21 cellular contexts compared by ENCODE assay signal in genomic region chr2:43207553-43208300, GRCh38. TPM values are rescaled to one million over a fixed set of nuclear protein-coding genes. Genes with fewer than 3 reads are reported as not detected.
DNase-seq lines count a peak whose midpoint lies in the region; ATAC-seq and TF ChIP-seq lines count a peak whose summit lies in the region.
"Had no signal": no experiment of that assay in that cellular context is flagged by ENCODE, and none has a peak within 500 bp of the region (broad histone marks: within the 10 kb centered on the region; RNA-seq: fewer than 3 reads in every experiment).

No MANE protein-coding gene starts in this region.

- in situ Hi-C loops in GM13977 (cut with MboI; ENCODE audit: low pct_unique_long_range_greater_than_20kb, low sequenced_read_pairs, unreplicated experiment): no loop called here

- H3K36me3 Mint-ChIP-seq in activated T-helper 17 cell treated with anti-CD3 and anti-CD28 coated beads, Interleukin-2, amount 50 U/mL, for 72 hours (ENCODE audit: low read depth): no peaks in the 10 kb centered on the region
- H3K36me3 Mint-ChIP-seq in T-cell: no peaks in the 10 kb centered on the region

- TF ChIP-seq CTCF in GM12874 (IDR thresholded peaks at IDR 0.05; ENCODE audit: insufficient read depth, low read depth, low read length) (0 out of 2 replicates have a peak, but pooled peaks have one; percentile 7), suprapubic skin (IDR thresholded peaks at IDR 0.05) (no peak), GM13977 (IDR thresholded peaks at IDR 0.05; ENCODE audit: extremely low read depth, insufficient read depth, missing control alignments) (no peak)

- H4K20me1 ChIP-seq in BLaER1 treated with 17β-estradiol and CSF1 and Interleukin-3, amounts not matched to agents 10 nM and 100 nM: no peaks in the 10 kb centered on the region; a peak in 1 of 22 replicates

- peak overlapping the region in 10 of 11 experiments; percentile 2 to 100 (median 72); a peak in 16 of 22 replicates for H3K27ac ChIP-seq in BLaER1 treated with 17β-estradiol and CSF1 and Interleukin-3, amounts not matched to agents 10 nM and 100 nM
- no peak overlapping the region for H3K27ac ChIP-seq in suprapubic skin
- H3K27ac ChIP-seq: coronary artery, gastroesophageal sphincter, psoas muscle, tibial nerve had no signal

- 80% methylated on average over 7 of the region's 9 CpGs for WGBS in suprapubic skin

- CTCF ChIA-PET in T-cell (lab: Charles Lee): no interaction called here

- H3K4me2 ChIP-seq in BLaER1 treated with 17β-estradiol and CSF1 and Interleukin-3, amounts not matched to agents 10 nM and 100 nM: peak overlapping the region in 10 of 11 experiments; percentile 82 to 96 (median 91); a peak in 18 of 22 replicates

- peaks cover 50 to 98% (median 95%) of the 10 kb centered on the region in 10 experiments for H3K4me1 ChIP-seq in BLaER1 treated with 17β-estradiol and CSF1 and Interleukin-3, amounts not matched to agents 10 nM and 100 nM
- H3K4me1 ChIP-seq in suprapubic skin: peaks cover 24% of the 10 kb centered on the region
- H3K4me1 ChIP-seq: psoas muscle had no signal

- DNase-seq in left lobe of liver (ENCODE audit: low spot score) (no peak), cortex of kidney (lab: John Stamatoyannopoulos, UW) (no peak), T-cell (no peak), suprapubic skin (ENCODE audit: low spot score in 2 of 2) (no peak), GM13977 (ENCODE audit: low spot score) (no peak)
- DNase-seq: activated CD4-positive, alpha-beta T cell treated with anti-CD3 and anti-CD28 coated beads for 1 hour; activated naive CD4-positive, alpha-beta T cell treated with Interleukin-2 at 50 U/mL for 16 hours; DMS153; naive thymus-derived CD4-positive, alpha-beta T cell; NCI-H1436 treated with DMSO at 0.1 percent for 48 hours; NCI-H2227 treated with DMSO at 0.1 percent for 48 hours; psoas muscle; stimulated activated naive CD4-positive, alpha-beta T cell had no signal

- no peak for TF ChIP-seq POLR2A in suprapubic skin (IDR thresholded peaks at IDR 0.05)

- H3K27ac Mint-ChIP-seq in activated T-helper 17 cell treated with anti-CD3 and anti-CD28 coated beads, Interleukin-2, amount 50 U/mL, for 72 hours: peak overlapping the region; percentile 29
- H3K27ac Mint-ChIP-seq in T-cell: peak overlapping the region in 1 of 2 donors; percentile 55

- H3K4me1 Mint-ChIP-seq in activated T-helper 17 cell treated with anti-CD3 and anti-CD28 coated beads, Interleukin-2, amount 50 U/mL, for 72 hours: peaks cover 5% of the 10 kb centered on the region
- H3K4me1 Mint-ChIP-seq in T-cell: peaks cover 36 to 65% (median 42%) of the 10 kb centered on the region in 3 donors

- peak; percentile 56 for ATAC-seq in activated T-helper 17 cell treated with anti-CD3 and anti-CD28 coated beads, Interleukin-2, amount 50 U/mL, for 72 hours (replicated peaks)
- ATAC-seq in left lobe of liver (peak; percentile 7), T-cell (replicated peaks in 1 of 4) (no peak)
- ATAC-seq: gastroesophageal sphincter; naive thymus-derived CD4-positive, alpha-beta T cell; psoas muscle; Right ventricle myocardium inferior had no signal

- POLR2A ChIA-PET in T-cell (lab: Charles Lee): no interaction called here

- TF ChIP-seq EP300 in suprapubic skin (IDR thresholded peaks at IDR 0.05): no peak

- no peaks in the 10 kb centered on the region for H3K27me3 Mint-ChIP-seq in activated T-helper 17 cell treated with anti-CD3 and anti-CD28 coated beads, Interleukin-2, amount 50 U/mL, for 72 hours
- H3K27me3 Mint-ChIP-seq in T-cell: no peaks in the 10 kb centered on the region
- H3K27me3 Mint-ChIP-seq: naive thymus-derived CD4-positive, alpha-beta T cell had no signal

- H3K9ac ChIP-seq in BLaER1 treated with 17β-estradiol and CSF1 and Interleukin-3, amounts not matched to agents 10 nM and 100 nM: peak overlapping the region in 10 of 11 experiments; percentile 13 to 59 (median 52); a peak in 15 of 22 replicates

- H3K36me3 ChIP-seq in BLaER1 treated with 17β-estradiol and CSF1 and Interleukin-3, amounts not matched to agents 10 nM and 100 nM: no peaks in the 10 kb centered on the region
- no peaks in the 10 kb centered on the region for H3K36me3 ChIP-seq in suprapubic skin
- H3K36me3 ChIP-seq: gastroesophageal sphincter, tibial nerve had no signal

- no peak overlapping the region for H3K4me3 Mint-ChIP-seq in activated T-helper 17 cell treated with anti-CD3 and anti-CD28 coated beads, Interleukin-2, amount 50 U/mL, for 72 hours
- H3K4me3 Mint-ChIP-seq in T-cell: no peak overlapping the region

- no peaks in the 10 kb centered on the region for H3K9me3 ChIP-seq in BLaER1 treated with 17β-estradiol and CSF1 and Interleukin-3, amounts not matched to agents 10 nM and 100 nM (replicated peaks in 1 of 11)
- H3K9me3 ChIP-seq in suprapubic skin: no peaks in the 10 kb centered on the region
- H3K9me3 ChIP-seq: gastroesophageal sphincter, psoas muscle, tibial nerve had no signal

- H3K27me3 ChIP-seq in BLaER1 treated with 17β-estradiol and CSF1 and Interleukin-3, amounts not matched to agents 10 nM and 100 nM: no peaks in the 10 kb centered on the region
- no peaks in the 10 kb centered on the region for H3K27me3 ChIP-seq in suprapubic skin
- H3K27me3 ChIP-seq: gastroesophageal sphincter, tibial nerve had no signal

- H3K9me3 Mint-ChIP-seq in activated T-helper 17 cell treated with anti-CD3 and anti-CD28 coated beads, Interleukin-2, amount 50 U/mL, for 72 hours: no peaks in the 10 kb centered on the region
- no peaks in the 10 kb centered on the region for H3K9me3 Mint-ChIP-seq in T-cell
- H3K9me3 Mint-ChIP-seq: naive thymus-derived CD4-positive, alpha-beta T cell had no signal

- H3K4me3 ChIP-seq in BLaER1 treated with 17β-estradiol and CSF1 and Interleukin-3, amounts not matched to agents 10 nM and 100 nM: no peak overlapping the region
- no peak overlapping the region for H3K4me3 ChIP-seq in suprapubic skin
- H3K4me3 ChIP-seq: coronary artery, gastroesophageal sphincter, lung, psoas muscle, tibial nerve had no signal

RNA-seq across cellular contexts. Expression of gene ZFP36L2, which starts 18.7 kb away (rescaled TPM):
- total RNA-seq in activated T-helper 17 cell treated with anti-CD3 and anti-CD28 coated beads, Interleukin-2, amount 50 U/mL, for 72 hours: 100 to 1,000 TPM in 1 of 2 donors, 10 to 100 TPM in 1; 57.8 to 185 TPM
- total RNA-seq in left lobe of liver (60.6 TPM), T-cell (100 to 1,000 TPM; 329 to 974 (median 377) TPM), suprapubic skin (100 to 1,000 TPM; 198 to 238 (median 223) TPM)

Comparison
In these comparisons a context has a peak if more than half of its experiments do, and no peak if none do; other contexts are left out.
1. ATAC-seq: peak in activated T-helper 17 cell treated with anti-CD3 and anti-CD28 coated beads, Interleukin-2, amount 50 U/mL, for 72 hours (single experiment) and left lobe of liver (single experiment); none in T-cell (0 of 4).